1 cellular context compared by ENCODE assay signal in genomic region chr14:30903285-30904124, GRCh38.
A peak's percentile ranks its signal among the peaks of the same experiment; 100 is the strongest.
TF ChIP-seq lines count a peak whose summit lies in the region.

No MANE protein-coding gene starts in this region.

TF ChIP-seq in HepG2, 621 proteins besides CTCF, POLR2A, EP300 and RAD21 (continues in another document):
- TF ChIP-seq SMC3 (IDR thresholded peaks at IDR 0.05; ENCODE audit: low read length): no peak
- peak; percentile 72 for TF ChIP-seq ZMYM4 (CRISPR knock-in tag; IDR thresholded peaks at IDR 0.05)
- no peak for TF ChIP-seq ZNF275 (CRISPR knock-in tag; IDR thresholded peaks at IDR 0.05; ENCODE audit: borderline replicate concordance)
- no peak for TF ChIP-seq SALL2 (CRISPR knock-in tag; IDR thresholded peaks at IDR 0.05)
- TF ChIP-seq KMT2A (CRISPR knock-in tag; IDR thresholded peaks at IDR 0.05): no peak
- no peak for TF ChIP-seq AGO2 (optimal IDR thresholded peaks at IDR 0.05; ENCODE audit: low read depth, low read length)
- TF ChIP-seq GATAD2A (CRISPR knock-in tag; IDR thresholded peaks at IDR 0.05): peak; percentile 74; the same call in 1 of the 2 replicates
- no peak for TF ChIP-seq ZBTB37 (CRISPR knock-in tag; IDR thresholded peaks at IDR 0.05)
- TF ChIP-seq IRF2 (CRISPR knock-in tag; IDR thresholded peaks at IDR 0.05): 0 out of 2 replicates have a peak, but pooled peaks have one; percentile 26
- 0 out of 2 replicates have a peak, but pooled peaks have one; percentile 10 for TF ChIP-seq FOXA3 (CRISPR knock-in tag; IDR thresholded peaks at IDR 0.05)
- TF ChIP-seq CENPX (CRISPR knock-in tag; IDR thresholded peaks at IDR 0.05): no peak
- 0 out of 2 replicates have a peak, but pooled peaks have one; percentile 26 for TF ChIP-seq ZNF614 (CRISPR knock-in tag; IDR thresholded peaks at IDR 0.05; ENCODE audit: borderline replicate concordance)
- no peak for TF ChIP-seq NFKB2 (CRISPR knock-in tag; IDR thresholded peaks at IDR 0.05; ENCODE audit: borderline replicate concordance)
- TF ChIP-seq ZNF770 (CRISPR knock-in tag; IDR thresholded peaks at IDR 0.05): 0 out of 2 replicates have a peak, but pooled peaks have one; percentile 28
- TF ChIP-seq BRF2 (CRISPR knock-in tag; IDR thresholded peaks at IDR 0.05): no peak
- TF ChIP-seq DZIP1 (CRISPR knock-in tag; IDR thresholded peaks at IDR 0.05): no peak
- peak; percentile 77 for TF ChIP-seq ZNF644 (CRISPR knock-in tag; IDR thresholded peaks at IDR 0.05; ENCODE audit: low read depth)
- peak; percentile 62 for TF ChIP-seq PAXIP1 (CRISPR knock-in tag; conservative IDR thresholded peaks at IDR 0.05)
- peak; percentile 59; the same call in 1 of the 2 replicates for TF ChIP-seq ARID3A (IDR thresholded peaks at IDR 0.05; ENCODE audit: low read depth, low read length)
- no peak for TF ChIP-seq KDM5A (IDR thresholded peaks at IDR 0.05; ENCODE audit: borderline replicate concordance, low read length)
- TF ChIP-seq AHDC1 (CRISPR knock-in tag; IDR thresholded peaks at IDR 0.05; ENCODE audit: borderline replicate concordance): peak; percentile 73; the same call in 1 of the 2 replicates
- TF ChIP-seq ZBTB1 (CRISPR knock-in tag; IDR thresholded peaks at IDR 0.05; ENCODE audit: borderline replicate concordance): no peak
- TF ChIP-seq HIVEP1 (CRISPR knock-in tag; IDR thresholded peaks at IDR 0.05): no peak
- TF ChIP-seq ZNF704 (CRISPR knock-in tag; IDR thresholded peaks at IDR 0.05; ENCODE audit: borderline replicate concordance): no peak
- no peak for TF ChIP-seq ZBTB2 (CRISPR knock-in tag; IDR thresholded peaks at IDR 0.05; ENCODE audit: low read depth)
